8 cellular contexts compared by ENCODE assay signal in genomic region chr14:60349663-60350365, GRCh38.
A peak's percentile ranks its signal among the peaks of the same experiment; 100 is the strongest.
DNase-seq lines count a peak whose midpoint lies in the region; ATAC-seq and TF ChIP-seq lines count a peak whose summit lies in the region.

No MANE protein-coding gene starts in this region.

- 50 to 51% methylated on average over 8 of the region's 8 CpGs for WGBS in heart right ventricle, 2 donors

- DNase-seq in EL (peak; percentile 41), NCI-H2081 treated with DMSO at 0.1 percent for 48 hours (lab: John Stamatoyannopoulos, UW) (peak; percentile 18), heart right ventricle (peak in 1 of 2 donors; percentile 26), retina (peak; percentile 77)
- DNase-seq in activated CD8-positive, alpha-beta T cell treated with anti-CD3 and anti-CD28 coated beads for 36 hours: peak; percentile 42

- CTCF ChIA-PET in activated CD8-positive, alpha-beta T cell treated with anti-CD3 and anti-CD28 coated beads for 36 hours (lab: Charles Lee): interaction anchor here (0.8 to 4.8 kb wide), 30 partner anchors 10 to 936 kb away, joined by 3 to 34 read pairs (median 3); partner anchors contain the start of gene SIX6

- H3K36me3 ChIP-seq in heart right ventricle: no peaks in the 10 kb centered on the region

- peaks cover 0 to 6% (median 0%) of the 10 kb centered on the region in 7 donors for H3K27me3 ChIP-seq in heart right ventricle

- peaks cover 0 to 7% (median 5%) of the 10 kb centered on the region in 9 donors for H3K4me1 ChIP-seq in heart right ventricle

- no peaks in the 10 kb centered on the region for H3K9me3 Mint-ChIP-seq in activated CD8-positive, alpha-beta T cell treated with anti-CD3 and anti-CD28 coated beads for 36 hours

- H3K27ac Mint-ChIP-seq in activated CD8-positive, alpha-beta T cell treated with anti-CD3 and anti-CD28 coated beads for 36 hours: no peak overlapping the region

- ATAC-seq in HG02610 (IDR thresholded peaks at IDR 0.05; ENCODE audit: unreplicated experiment) (peak; percentile 55), heart right ventricle (peak in 3 of 8 donors; percentile 51 to 73 (median 65)), GM18870 (IDR thresholded peaks at IDR 0.05; ENCODE audit: unreplicated experiment) (no peak)
- no peak for ATAC-seq in activated CD8-positive, alpha-beta T cell treated with anti-CD3 and anti-CD28 coated beads for 36 hours

- no peaks in the 10 kb centered on the region for H3K9me3 ChIP-seq in heart right ventricle

- intact Hi-C loops in activated CD8-positive, alpha-beta T cell treated with anti-CD3 and anti-CD28 coated beads for 36 hours (cut with micrococcal nuclease): loop anchor here (5.0 kb wide), 1 partner anchor 212 kb away; no protein-coding TSS in a partner anchor
- intact Hi-C loops in heart right ventricle (cut with DNase I): loop anchor here (2.0 to 10.0 kb wide), 10 partner anchors 205 to 905 kb away; no protein-coding TSS in a partner anchor

- POLR2A ChIA-PET in activated CD8-positive, alpha-beta T cell treated with anti-CD3 and anti-CD28 coated beads for 36 hours (lab: Charles Lee): no interaction called here

- H3K4me3 ChIP-seq in heart right ventricle: peak overlapping the region in 2 of 10 donors; percentile 15 to 27

- peaks cover 2% of the 10 kb centered on the region for H3K27me3 Mint-ChIP-seq in activated CD8-positive, alpha-beta T cell treated with anti-CD3 and anti-CD28 coated beads for 36 hours

- H3K4me1 Mint-ChIP-seq in activated CD8-positive, alpha-beta T cell treated with anti-CD3 and anti-CD28 coated beads for 36 hours (ENCODE audit: low read depth): no peaks in the 10 kb centered on the region

- H3K4me3 Mint-ChIP-seq in activated CD8-positive, alpha-beta T cell treated with anti-CD3 and anti-CD28 coated beads for 36 hours: no peak overlapping the region

- TF ChIP-seq CTCF in 22Rv1 (IDR thresholded peaks at IDR 0.05) (peak; percentile 81), heart right ventricle (IDR thresholded peaks at IDR 0.05) (peak; percentile 41 to 73 (median 67))
- TF ChIP-seq CTCF in activated CD8-positive, alpha-beta T cell treated with anti-CD3 and anti-CD28 coated beads for 36 hours (IDR thresholded peaks at IDR 0.05): peak; percentile 72

- H3K27ac ChIP-seq in 22Rv1 (no peak overlapping the region), heart right ventricle (no peak overlapping the region)

- no peaks in the 10 kb centered on the region for H3K36me3 Mint-ChIP-seq in activated CD8-positive, alpha-beta T cell treated with anti-CD3 and anti-CD28 coated beads for 36 hours (ENCODE audit: low read depth)
